ENCODE assay signal across 1 cellular context in genomic region chr9:37477987-37478624, GRCh38.
TF ChIP-seq lines count a peak whose summit lies in the region.

No MANE protein-coding gene starts in this region.

TF ChIP-seq in H1, 55 proteins besides CTCF, POLR2A, EP300 and RAD21:
- TF ChIP-seq MAFK (IDR thresholded peaks at IDR 0.05; ENCODE audit: low read depth, low read length): peak; percentile 59; the same call in 1 of the 2 replicates
